8 cellular contexts compared by ENCODE assay signal in genomic region chr3:153162513-153163348, GRCh38. TPM values are rescaled to one million over a fixed set of nuclear protein-coding genes. Genes with fewer than 3 reads are reported as not detected.
A peak's percentile ranks its signal among the peaks of the same experiment; 100 is the strongest.
DNase-seq lines count a peak whose midpoint lies in the region; ATAC-seq, FAIRE-seq and TF ChIP-seq lines count a peak whose summit lies in the region.

No MANE protein-coding gene starts in this region.

- TF ChIP-seq CTCF in AG04450 (IDR thresholded peaks at IDR 0.05; ENCODE audit: low read depth, low read length): no peak
- no peak for TF ChIP-seq CTCF in astrocyte (IDR thresholded peaks at IDR 0.05; ENCODE audit: insufficient read depth, low read depth, low read length)

- no peak for FAIRE-seq in astrocyte (lab: Jason Lieb, UNC)

- peaks cover 26% of the 10 kb centered on the region for H3K36me3 Mint-ChIP-seq in T-helper 1 cell treated with Interleukin-12 subunit alpha and Interleukin-12 subunit beta and Interleukin-4 antibody, amounts not matched to agents 30 μg/mL and 1 μg/mL, for 36 hours (ENCODE audit: low read depth)
- H3K36me3 Mint-ChIP-seq in astrocyte (ENCODE audit: low read depth, unreplicated experiment): peaks cover 8% of the 10 kb centered on the region

- no peaks in the 10 kb centered on the region for H3K9me3 Mint-ChIP-seq in T-helper 1 cell treated with Interleukin-12 subunit alpha and Interleukin-12 subunit beta and Interleukin-4 antibody, amounts not matched to agents 30 μg/mL and 1 μg/mL, for 36 hours
- no peaks in the 10 kb centered on the region for H3K9me3 Mint-ChIP-seq in astrocyte (ENCODE audit: unreplicated experiment)

- peak overlapping the region; percentile 73 for H2AFZ ChIP-seq in astrocyte (ENCODE audit: low read depth, low read length)

- H3K4me1 Mint-ChIP-seq in T-helper 1 cell treated with Interleukin-12 subunit alpha and Interleukin-12 subunit beta and Interleukin-4 antibody, amounts not matched to agents 30 μg/mL and 1 μg/mL, for 36 hours (ENCODE audit: low read depth): peaks cover 44% of the 10 kb centered on the region
- peaks cover 26% of the 10 kb centered on the region for H3K4me1 Mint-ChIP-seq in astrocyte (ENCODE audit: low read depth, unreplicated experiment)

- ATAC-seq in GM19023 (IDR thresholded peaks at IDR 0.05; ENCODE audit: unreplicated experiment) (peak; percentile 6), HG03342 (IDR thresholded peaks at IDR 0.05; ENCODE audit: unreplicated experiment) (peak; percentile 2)

- POLR2A ChIA-PET in AG04450 (lab: Yijun Ruan, JAX): interaction anchor here (1.0 to 1.4 kb wide), 2 partner anchors 120 to 133 kb away, joined by 3 to 8 read pairs; no protein-coding TSS in a partner anchor

- no peaks in the 10 kb centered on the region for H3K27me3 Mint-ChIP-seq in T-helper 1 cell treated with Interleukin-12 subunit alpha and Interleukin-12 subunit beta and Interleukin-4 antibody, amounts not matched to agents 30 μg/mL and 1 μg/mL, for 36 hours (ENCODE audit: low read depth)
- H3K27me3 Mint-ChIP-seq in astrocyte (ENCODE audit: low read depth, unreplicated experiment): no peaks in the 10 kb centered on the region

- H3K36me3 ChIP-seq in astrocyte (ENCODE audit: insufficient read depth, low read length): no peaks in the 10 kb centered on the region
- peaks cover 3% of the 10 kb centered on the region for H3K36me3 ChIP-seq in iPS-15b (ENCODE audit: control insufficient read depth, insufficient read depth, low read length)

- H3K4me3 ChIP-seq in AG04450 (ENCODE audit: low read depth, low read length): peak overlapping the region; percentile 98
- peak overlapping the region; percentile 97 for H3K4me3 ChIP-seq in astrocyte (ENCODE audit: insufficient read depth, low read depth, low read length)
- H3K4me3 ChIP-seq in iPS-15b (ENCODE audit: low read depth, low read length): peak overlapping the region; percentile 93
- peak overlapping the region; percentile 78 for H3K4me3 ChIP-seq in skeletal muscle cell (ENCODE audit: low read depth, low read length)

- no peak for DNase-seq in AG04450 (ENCODE audit: low read depth, low spot score)
- peak; percentile 26 for DNase-seq in astrocyte (ENCODE audit: low read depth)
- DNase-seq in skeletal muscle cell (ENCODE audit: low read depth): no peak
- no peak for DNase-seq in middle frontal gyrus (ENCODE audit: extremely low spot score, low spot score)

- H3K27ac ChIP-seq in AG04450 (ENCODE audit: low read depth, low read length) (peak overlapping the region; percentile 61), astrocyte (ENCODE audit: low read depth, low read length) (peak overlapping the region; percentile 83)

- peaks cover 58% of the 10 kb centered on the region for H3K79me2 ChIP-seq in astrocyte (ENCODE audit: insufficient read depth, low read length)

- peaks cover 52% of the 10 kb centered on the region for H4K20me1 ChIP-seq in astrocyte (ENCODE audit: insufficient read depth, low read length)

- peaks cover 17% of the 10 kb centered on the region for H3K4me1 ChIP-seq in astrocyte (ENCODE audit: insufficient read depth, low read length)
- H3K4me1 ChIP-seq in iPS-15b (ENCODE audit: control insufficient read depth, insufficient read depth, low read length): peaks cover 9% of the 10 kb centered on the region

- peak overlapping the region; percentile 96 for H3K4me3 Mint-ChIP-seq in T-helper 1 cell treated with Interleukin-12 subunit alpha and Interleukin-12 subunit beta and Interleukin-4 antibody, amounts not matched to agents 30 μg/mL and 1 μg/mL, for 36 hours
- H3K4me3 Mint-ChIP-seq in astrocyte (ENCODE audit: unreplicated experiment): peak overlapping the region; percentile 100

- H3K27me3 ChIP-seq in AG04450 (ENCODE audit: control insufficient read depth, insufficient read depth, low read length): no peaks in the 10 kb centered on the region
- no peaks in the 10 kb centered on the region for H3K27me3 ChIP-seq in astrocyte (ENCODE audit: insufficient read depth, low read length)
- H3K27me3 ChIP-seq in iPS-15b (ENCODE audit: control insufficient read depth, insufficient read depth, low read length): peaks cover 7% of the 10 kb centered on the region

- H3K4me2 ChIP-seq in astrocyte (ENCODE audit: low read length): peak overlapping the region; percentile 96

- CTCF ChIA-PET in AG04450 (lab: Charles Lee): interaction anchor here (1.0 to 2.7 kb wide), 4 partner anchors 120 to 277 kb away, joined by 4 to 18 read pairs (median 10); no protein-coding TSS in a partner anchor

- H3K9me3 ChIP-seq in AG04450 (ENCODE audit: control insufficient read depth, insufficient read depth, low read length) (no peaks in the 10 kb centered on the region; the same call in 1 of the 2 replicates), astrocyte (ENCODE audit: insufficient read depth, low read depth, low read length) (no peaks in the 10 kb centered on the region), iPS-15b (ENCODE audit: control insufficient read depth, insufficient read depth, low read length) (no peaks in the 10 kb centered on the region)

- peak overlapping the region; percentile 93 for H3K9ac ChIP-seq in astrocyte (ENCODE audit: low read length)
- H3K9ac ChIP-seq in iPS-15b (ENCODE audit: low read depth, low read length): peak overlapping the region; percentile 76

- peak overlapping the region; percentile 90 for H3K27ac Mint-ChIP-seq in T-helper 1 cell treated with Interleukin-12 subunit alpha and Interleukin-12 subunit beta and Interleukin-4 antibody, amounts not matched to agents 30 μg/mL and 1 μg/mL, for 36 hours
- H3K27ac Mint-ChIP-seq in astrocyte (ENCODE audit: unreplicated experiment): peak overlapping the region; percentile 98

RNA-seq across cellular contexts. Expression of gene RAP2B, which starts 0.7 kb away (rescaled TPM):
- polyA plus RNA-seq in AG04450 (2011; rRNA removed): 8.4 and 8.8 TPM in 2 replicates
- 18.3 and 18.9 TPM in 2 replicates for polyA minus RNA-seq in AG04450 (2011; rRNA and poly(A)+ RNA removed)
- total RNA-seq in astrocyte: 42.2 and 45.4 TPM in 2 replicates
